8 cellular contexts compared by ENCODE assay signal in genomic region chr11:111565111-111565720, GRCh38. TPM values are rescaled to one million over a fixed set of nuclear protein-coding genes. Genes with fewer than 3 reads are reported as not detected.
A peak's percentile ranks its signal among the peaks of the same experiment; 100 is the strongest.
DNase-seq lines count a peak whose midpoint lies in the region; ATAC-seq and TF ChIP-seq lines count a peak whose summit lies in the region.

No MANE protein-coding gene starts in this region.

- H3K79me2 ChIP-seq in neural progenitor cell (ENCODE audit: low read depth) = no peaks in the 10 kb centered on the region

- H3K36me3 Mint-ChIP-seq in activated T-cell treated with anti-CD3 and anti-CD28 coated beads, Interleukin-2, amount 50 U/mL, for 72 hours (ENCODE audit: insufficient read depth in 2 of 2) = no peaks in the 10 kb centered on the region
- no peaks in the 10 kb centered on the region for H3K36me3 Mint-ChIP-seq in neural progenitor cell

- no peaks in the 10 kb centered on the region for H3F3A ChIP-seq in neural progenitor cell (ENCODE audit: low read depth)

- no peak overlapping the region for H3K4me3 Mint-ChIP-seq in activated T-cell treated with anti-CD3 and anti-CD28 coated beads, Interleukin-2, amount 50 U/mL, for 72 hours
- no peak overlapping the region for H3K4me3 Mint-ChIP-seq in neural progenitor cell

- peak overlapping the region; percentile 27 for H3K27ac Mint-ChIP-seq in activated T-cell treated with anti-CD3 and anti-CD28 coated beads, Interleukin-2, amount 50 U/mL, for 72 hours
- no peak overlapping the region for H3K27ac Mint-ChIP-seq in neural progenitor cell

- H4K20me1 ChIP-seq in neural progenitor cell (ENCODE audit: low read depth) = no peaks in the 10 kb centered on the region

- H3K9ac ChIP-seq in neural progenitor cell = no peak overlapping the region

- H3K27me3 Mint-ChIP-seq in activated T-cell treated with anti-CD3 and anti-CD28 coated beads, Interleukin-2, amount 50 U/mL, for 72 hours (ENCODE audit: low read depth) = peaks cover 3% of the 10 kb centered on the region
- H3K27me3 Mint-ChIP-seq in neural progenitor cell (ENCODE audit: insufficient read depth, low read depth) = peaks cover 2% of the 10 kb centered on the region

- H3K4me3 ChIP-seq in fibroblast of mammary gland (ENCODE audit: control insufficient read depth, low read depth, low read length) = no peak overlapping the region
- H3K4me3 ChIP-seq in neural progenitor cell = no peak overlapping the region
- H3K4me3 ChIP-seq in uterus = no peak overlapping the region

- DNase-seq in DMS 273 (lab: John Stamatoyannopoulos, UW; ENCODE audit: unreplicated experiment) (peak; percentile 83), LHCN-M2 (ENCODE audit: low read depth) (peak; percentile 61), RKO (ENCODE audit: low spot score) (peak; percentile 79), fibroblast of mammary gland (ENCODE audit: low read depth) (peak; percentile 78), neural progenitor cell (ENCODE audit: low spot score) (peak; percentile 55), uterus (peak; percentile 68 to 75)
- peak; percentile 56 to 68 for DNase-seq in activated T-cell treated with anti-CD3 and anti-CD28 coated beads, Interleukin-2, amount 50 U/mL, for 72 hours

- no peaks in the 10 kb centered on the region for H3K4me1 Mint-ChIP-seq in activated T-cell treated with anti-CD3 and anti-CD28 coated beads, Interleukin-2, amount 50 U/mL, for 72 hours (ENCODE audit: low read depth)
- H3K4me1 Mint-ChIP-seq in neural progenitor cell = peaks cover 13% of the 10 kb centered on the region

- H3K9me3 ChIP-seq in neural progenitor cell (ENCODE audit: low read depth) (no peaks in the 10 kb centered on the region), uterus (no peaks in the 10 kb centered on the region)

- no peak overlapping the region for H2AFZ ChIP-seq in neural progenitor cell (replicated peaks)

- H3K36me3 ChIP-seq in neural progenitor cell (no peaks in the 10 kb centered on the region), uterus (no peaks in the 10 kb centered on the region)

- H3K4me1 ChIP-seq in neural progenitor cell (peaks cover 14% of the 10 kb centered on the region), uterus (no peaks in the 10 kb centered on the region)

- no peaks in the 10 kb centered on the region for H3K9me3 Mint-ChIP-seq in activated T-cell treated with anti-CD3 and anti-CD28 coated beads, Interleukin-2, amount 50 U/mL, for 72 hours
- no peaks in the 10 kb centered on the region for H3K9me3 Mint-ChIP-seq in neural progenitor cell

- H3K27me3 ChIP-seq in neural progenitor cell (no peaks in the 10 kb centered on the region), uterus (no peaks in the 10 kb centered on the region)

- H3K4me2 ChIP-seq in neural progenitor cell = no peak overlapping the region

- intact Hi-C loops in uterus (cut with DNase I; ENCODE audit: low total_unique reads) = no loop called here

- H3K27ac ChIP-seq in neural progenitor cell = no peak overlapping the region
- no peak overlapping the region for H3K27ac ChIP-seq in uterus

- peak in 1 of 2 donors; percentile 23 for ATAC-seq in activated T-cell treated with anti-CD3 and anti-CD28 coated beads, Interleukin-2, amount 50 U/mL, for 72 hours (replicated peaks in 1 of 2)
- no peak for ATAC-seq in GM21381 (IDR thresholded peaks at IDR 0.05; ENCODE audit: unreplicated experiment)

- TF ChIP-seq CTCF in fibroblast of mammary gland (conservative IDR thresholded peaks at IDR 0.05; ENCODE audit: control insufficient read depth, insufficient read depth, low read depth, low read length) = peak; percentile 89
- peak; percentile 88 for TF ChIP-seq CTCF in neural progenitor cell (IDR thresholded peaks at IDR 0.05)
- TF ChIP-seq CTCF in uterus (IDR thresholded peaks at IDR 0.05) = peak; percentile 82 to 93 (median 85)

- TF ChIP-seq POLR2A in uterus (IDR thresholded peaks at IDR 0.05) = no peak

RNA-seq across cellular contexts. Expression of gene LAYN, which starts 24.7 kb away (rescaled TPM):
- total RNA-seq in LHCN-M2 (2014; rRNA removed) (18.8 and 23.1 TPM in 2 replicates), neural progenitor cell (ENCODE audit: low replicate concordance) (0.26 and 0.37 TPM in 2 replicates), uterus (10 to 100 TPM in 3 of 4 donors, 1 to 10 TPM in 1; 8.5 to 58.2 (median 37.1) TPM)
- 44.3 TPM for polyA plus RNA-seq in LHCN-M2 (2012)
- total RNA-seq in activated T-cell treated with anti-CD3 and anti-CD28 coated beads, Interleukin-2, amount 50 U/mL, for 72 hours = 10 to 100 TPM; 12.3 to 15.6 TPM

RNA-seq across cellular contexts. Expression of gene SIK2, which starts 37.0 kb away (rescaled TPM):
- total RNA-seq in LHCN-M2 (2014; rRNA removed) (11.3 and 12.2 TPM in 2 replicates), neural progenitor cell (ENCODE audit: low replicate concordance) (12.0 and 16.3 TPM in 2 replicates), uterus (10 to 100 TPM; 11.5 to 27.7 (median 16.7) TPM)
- polyA plus RNA-seq in LHCN-M2 (2012) = 6.7 TPM
- total RNA-seq in activated T-cell treated with anti-CD3 and anti-CD28 coated beads, Interleukin-2, amount 50 U/mL, for 72 hours = 1 to 10 TPM; 9.4 to 9.9 TPM

RNA-seq across cellular contexts. Expression of gene HOATZ, which starts 50.6 kb away (rescaled TPM):
- total RNA-seq in LHCN-M2 (2014; rRNA removed) = not detected in 2 replicates
- not detected for polyA plus RNA-seq in LHCN-M2 (2012)
- total RNA-seq in activated T-cell treated with anti-CD3 and anti-CD28 coated beads, Interleukin-2, amount 50 U/mL, for 72 hours = not detected
- total RNA-seq in neural progenitor cell (ENCODE audit: low replicate concordance) = not detected in 2 replicates
- total RNA-seq in uterus = 1 to 10 TPM in 2 of 4 donors, under 1 TPM in 1, not detected in 1; 0.88 to 2.7 (median 2.6) TPM

RNA-seq across cellular contexts. Expression of gene BTG4, which starts 53.0 kb away (rescaled TPM):
- total RNA-seq in LHCN-M2 (2014; rRNA removed) (0.17 TPM in 1 of 2 replicates, not detected in the other), neural progenitor cell (ENCODE audit: low replicate concordance) (not detected in 2 replicates), uterus (not detected)
- polyA plus RNA-seq in LHCN-M2 (2012) = 0.11 TPM
- under 1 TPM in 1 of 2 donors, not detected in 1; 0.23 TPM for total RNA-seq in activated T-cell treated with anti-CD3 and anti-CD28 coated beads, Interleukin-2, amount 50 U/mL, for 72 hours
